8 cellular contexts compared by ENCODE assay signal in genomic region chr12:47397664-47398281, GRCh38.
DNase-seq lines count a peak whose midpoint lies in the region; ATAC-seq, FAIRE-seq and TF ChIP-seq lines count a peak whose summit lies in the region.

No MANE protein-coding gene starts in this region.

- H3K36me3 ChIP-seq in mesendoderm (ENCODE audit: control insufficient read depth, insufficient read depth, low read length) (no peaks in the 10 kb centered on the region), ovary (no peaks in the 10 kb centered on the region)

- TF ChIP-seq EP300 in ovary (IDR thresholded peaks at IDR 0.05), result no peak

- peak; percentile 32 for FAIRE-seq in A204.1 (lab: Jason Lieb, UNC)

- H3K9me3 ChIP-seq in T-helper 17 cell (ENCODE audit: control insufficient read depth, low read length, poor library complexity, severe bottlenecking), result no peaks in the 10 kb centered on the region
- no peaks in the 10 kb centered on the region for H3K9me3 ChIP-seq in ovary

- no peak for TF ChIP-seq POLR2A in ovary (IDR thresholded peaks at IDR 0.05)

- no peak overlapping the region for H3K56ac ChIP-seq in mesendoderm (ENCODE audit: low read length)

- ATAC-seq in T-helper 17 cell, result peak; percentile 87

- no peak overlapping the region for H4K5ac ChIP-seq in mesendoderm (ENCODE audit: low read length)

- H3K79me1 ChIP-seq in mesendoderm (ENCODE audit: low read length), result no peaks in the 10 kb centered on the region

- H2BK5ac ChIP-seq in mesendoderm (ENCODE audit: low read length), result no peak overlapping the region

- no peaks in the 10 kb centered on the region for H3K79me2 ChIP-seq in mesendoderm (ENCODE audit: control insufficient read depth, insufficient read depth, low read length)

- peaks cover 13% of the 10 kb centered on the region for H3K36me3 Mint-ChIP-seq in T-helper 17 cell (ENCODE audit: low read depth)

- no peak overlapping the region for H3K4me3 Mint-ChIP-seq in T-helper 17 cell

- H3K27me3 ChIP-seq in mesendoderm (ENCODE audit: insufficient read depth, low read length, poor library complexity), result no peaks in the 10 kb centered on the region
- H3K27me3 ChIP-seq in ovary, result no peaks in the 10 kb centered on the region

- no peak overlapping the region for H3K18ac ChIP-seq in mesendoderm (ENCODE audit: low read length)

- no peak overlapping the region for H2BK120ac ChIP-seq in mesendoderm (ENCODE audit: low read depth, low read length)

- peak; percentile 37; the same call in 1 of the 2 replicates for TF ChIP-seq CTCF in GM12875 (IDR thresholded peaks at IDR 0.05; ENCODE audit: borderline replicate concordance, insufficient read depth, low read depth, low read length)
- TF ChIP-seq CTCF in ovary (IDR thresholded peaks at IDR 0.05), result no peak

- H3K4me1 ChIP-seq in mesendoderm (ENCODE audit: control insufficient read depth, low read depth, low read length), result peaks cover 3% of the 10 kb centered on the region
- H3K4me1 ChIP-seq in ovary (ENCODE audit: insufficient read depth), result no peaks in the 10 kb centered on the region

- no peak overlapping the region for H3K9ac ChIP-seq in mesendoderm (ENCODE audit: low read length)

- H2AK5ac ChIP-seq in mesendoderm (ENCODE audit: low read length), result no peak overlapping the region

- H3K23ac ChIP-seq in mesendoderm (ENCODE audit: low read length), result no peak overlapping the region

- H4K8ac ChIP-seq in mesendoderm (ENCODE audit: low read depth, low read length), result no peak overlapping the region

- H3K4me3 ChIP-seq in GM12875 (ENCODE audit: low read depth, low read length) (no peak overlapping the region), mesendoderm (ENCODE audit: low read length) (no peak overlapping the region), ovary (no peak overlapping the region)

- no peak overlapping the region for H3K4ac ChIP-seq in mesendoderm (ENCODE audit: low read depth, low read length)

- H3K27ac Mint-ChIP-seq in T-helper 17 cell, result peak overlapping the region; percentile 62

- H3K27ac ChIP-seq in mesendoderm (ENCODE audit: low read depth, low read length), result no peak overlapping the region
- H3K27ac ChIP-seq in ovary, result no peak overlapping the region

- H2BK15ac ChIP-seq in mesendoderm (replicated peaks; ENCODE audit: low read depth), result no peak overlapping the region

- H3K27me3 Mint-ChIP-seq in T-helper 17 cell, result no peaks in the 10 kb centered on the region

- no peak overlapping the region for H3K4me2 ChIP-seq in mesendoderm (ENCODE audit: low read length)

- H3K4me1 Mint-ChIP-seq in T-helper 17 cell, result peaks cover 34% of the 10 kb centered on the region

- WGBS in mesendoderm (ENCODE audit: extremely low coverage, insufficient coverage, low lambda C conversion rate), result no CpG with 5 or more reads among the region's 4 CpGs
- 63 to 70% (median 69%) methylated on average over 4 of the region's 4 CpGs for WGBS in ovary, 3 donors

- DNase-seq in HK-2 (ENCODE audit: unreplicated experiment) (peak; percentile 56), T-helper 17 cell (no peak), mesendoderm (peak; percentile 80), ovary (no peak), COLO829 (ENCODE audit: low spot score) (no peak)
- peak; percentile 61 for DNase-seq in central memory CD4-positive, alpha-beta T cell

- intact Hi-C loops in ovary (cut with DNase I), result loop anchor here in 1 of 4 donors (10.0 kb wide), 1 partner anchor 363 kb away; no protein-coding TSS in a partner anchor

Comparison
In these comparisons a context has a peak if more than half of its experiments do, and no peak if none do; other contexts are left out.
1. DNase-seq: peak in HK-2 (single experiment), central memory CD4-positive, alpha-beta T cell (single experiment) and mesendoderm (single experiment); none in T-helper 17 cell (0 of 3), ovary (0 of 5) and COLO829 (single experiment).